ENCODE assay signal across 26 cellular contexts in genomic region chr7:84533209-84533608, GRCh38.
"Had no signal": no experiment of that assay in that cellular context is flagged by ENCODE, and none has a peak within 500 bp of the region (broad histone marks: within the 10 kb centered on the region; RNA-seq: fewer than 3 reads in every experiment).

No MANE protein-coding gene starts in this region.

- FAIRE-seq: bronchial epithelial cell had no signal

- H3K4me3 ChIP-seq: ascending aorta, body of pancreas, SK-N-MC had no signal

- H3K4me1 Mint-ChIP-seq: activated naive CD4-positive, alpha-beta T cell treated with anti-CD3 and anti-CD28 coated beads, Interleukin-2, amount 50 U/mL, for 24 hours; activated naive CD8-positive, alpha-beta T cell treated with anti-CD3 and anti-CD28 coated beads, Interleukin-2, amount 50 U/mL, for 24 hours; T-cell had no signal

- H3K36me3 Mint-ChIP-seq: activated naive CD4-positive, alpha-beta T cell treated with anti-CD3 and anti-CD28 coated beads, Interleukin-2, amount 50 U/mL, for 24 hours; T-cell had no signal

- H3K27ac ChIP-seq: ascending aorta, body of pancreas, SK-N-MC, VCaP had no signal

- H3K27ac Mint-ChIP-seq: activated CD8-positive, alpha-beta T cell treated with anti-CD3 and anti-CD28 coated beads, Interleukin-2, amount 10 ng/mL, durations not matched to agents 7 days and 5 days; activated naive CD4-positive, alpha-beta T cell treated with anti-CD3 and anti-CD28 coated beads, Interleukin-2, amount 50 U/mL, for 24 hours; activated naive CD8-positive, alpha-beta T cell treated with anti-CD3 and anti-CD28 coated beads, Interleukin-2, amount 50 U/mL, for 24 hours; T-cell had no signal

- H3K27me3 Mint-ChIP-seq: activated naive CD8-positive, alpha-beta T cell treated with anti-CD3 and anti-CD28 coated beads, Interleukin-2, amount 50 U/mL, for 24 hours; T-cell had no signal

- H3K9me3 Mint-ChIP-seq: activated naive CD4-positive, alpha-beta T cell treated with anti-CD3 and anti-CD28 coated beads, Interleukin-2, amount 50 U/mL, for 24 hours; activated naive CD8-positive, alpha-beta T cell treated with anti-CD3 and anti-CD28 coated beads, Interleukin-2, amount 50 U/mL, for 24 hours had no signal

- DNase-seq: activated CD4-positive, alpha-beta T cell treated with anti-CD3 and anti-CD28 coated beads for 4 hours; activated CD8-positive, alpha-beta memory T cell treated with anti-CD3 and anti-CD28 coated beads, Interleukin-2, amount 50 U/mL, for 48 hours; activated CD8-positive, alpha-beta T cell treated with anti-CD3 and anti-CD28 coated beads, Interleukin-2, amount 10 ng/mL, durations not matched to agents 7 days and 5 days; activated naive CD8-positive, alpha-beta T cell treated with anti-CD3 and anti-CD28 coated beads, Interleukin-2, amount 50 U/mL, for 24 hours; activated T-cell treated with anti-CD3 and anti-CD28 coated beads, Interleukin-2, amount 50 U/mL, for 1 hour; amniotic stem cell; body of pancreas; central memory CD4-positive, alpha-beta T cell; MM.1S; NCI-H1417; NCI-H2029; NCI-H2107; NCI-H2171 treated with DMSO at 0.1 percent for 48 hours; NCI-H345; NCI-H510A; NCI-H526 treated with DMSO at 0.1 percent for 48 hours; NCI-H82; RPMI8226; T-cell had no signal

- H3K4me1 ChIP-seq: ascending aorta had no signal

- ATAC-seq: activated CD4-positive, CD25-positive, alpha-beta regulatory T cell treated with anti-CD3 and anti-CD28 coated beads, Interleukin-2, amount 50 U/mL, for 24 hours; activated CD8-positive, alpha-beta T cell treated with anti-CD3 and anti-CD28 coated beads, Interleukin-2, amount 10 ng/mL, durations not matched to agents 7 days and 5 days; activated naive CD8-positive, alpha-beta T cell treated with anti-CD3 and anti-CD28 coated beads, Interleukin-2, amount 50 U/mL, for 24 hours; body of pancreas; Right ventricle myocardium inferior; T-cell had no signal

- H3K4me3 Mint-ChIP-seq: activated CD8-positive, alpha-beta T cell treated with anti-CD3 and anti-CD28 coated beads, Interleukin-2, amount 10 ng/mL, durations not matched to agents 7 days and 5 days; activated naive CD4-positive, alpha-beta T cell treated with anti-CD3 and anti-CD28 coated beads, Interleukin-2, amount 50 U/mL, for 24 hours; activated naive CD8-positive, alpha-beta T cell treated with anti-CD3 and anti-CD28 coated beads, Interleukin-2, amount 50 U/mL, for 24 hours; T-cell had no signal

- H3K36me3 ChIP-seq: ascending aorta had no signal

- H3K9me3 ChIP-seq: ascending aorta, body of pancreas had no signal

- H3K27me3 ChIP-seq: ascending aorta, body of pancreas had no signal
